ENCODE assay signal across 35 cellular contexts in the genomic region with DNA sequence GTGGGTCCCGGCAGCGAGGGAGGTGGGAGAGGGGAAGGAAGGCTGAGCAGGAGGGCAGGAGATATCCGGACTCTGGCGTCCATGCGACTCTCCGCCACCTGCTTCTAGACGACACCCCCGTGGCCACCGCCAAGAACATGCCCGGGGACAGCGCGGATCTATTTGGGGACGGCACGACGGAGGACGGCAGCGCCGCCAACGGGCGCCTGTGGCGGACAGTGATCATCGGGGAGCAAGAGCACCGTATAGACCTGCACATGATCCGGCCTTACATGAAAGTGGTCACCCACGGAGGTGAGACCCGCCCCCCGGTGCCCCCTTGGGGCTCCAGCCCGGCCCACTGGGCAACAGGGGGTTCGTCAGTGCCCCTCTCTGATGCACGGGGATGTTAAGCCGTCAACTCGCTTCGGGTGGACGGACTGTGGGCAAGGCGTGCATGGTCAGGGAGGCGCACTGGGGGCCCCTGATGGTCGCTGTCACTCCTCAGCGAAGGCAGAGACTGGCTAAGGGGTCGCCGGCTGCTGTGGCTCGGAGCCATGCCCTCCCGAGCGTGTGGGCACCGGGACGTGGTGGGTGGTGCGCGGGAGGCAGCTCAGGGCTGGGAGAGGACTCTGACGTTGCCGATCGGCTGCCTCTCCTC. TPM values are rescaled to one million over a fixed set of nuclear protein-coding genes. Genes with fewer than 3 reads are reported as not detected.
"Had no signal": no experiment of that assay in that cellular context is flagged by ENCODE, and none has a peak within 500 bp of the region (broad histone marks: within the 10 kb centered on the region; RNA-seq: fewer than 3 reads in every experiment).

No MANE protein-coding gene starts in this region.

- FAIRE-seq: colon had no signal

- H3K4me1 Mint-ChIP-seq: activated CD4-positive, alpha-beta T cell treated with anti-CD3 and anti-CD28 coated beads for 36 hours; activated CD4-positive, alpha-beta T cell treated with anti-CD3 and anti-CD28 coated beads, Interleukin-2, amount 10 ng/mL, durations not matched to agents 24 days and 14 days; activated naive CD4-positive, alpha-beta T cell treated with anti-CD3 and anti-CD28 coated beads, Interleukin-2, amount 10 ng/mL, durations not matched to agents 7 days and 5 days; activated naive CD8-positive, alpha-beta T cell treated with anti-CD3 and anti-CD28 coated beads, Interleukin-2, amount 10 ng/mL, durations not matched to agents 7 days and 5 days; T-helper 17 cell had no signal

- H3K27me3 ChIP-seq: body of pancreas, foreskin keratinocyte, heart right ventricle had no signal

- DNase-seq: activated CD4-positive, alpha-beta memory T cell treated with anti-CD3 and anti-CD28 coated beads for 36 hours; activated CD4-positive, alpha-beta T cell treated with anti-CD3 and anti-CD28 coated beads for 36 hours; activated CD4-positive, alpha-beta T cell treated with anti-CD3 and anti-CD28 coated beads, Interleukin-2, amount 10 ng/mL, durations not matched to agents 24 days and 14 days; activated CD4-positive, CD25-positive, alpha-beta regulatory T cell; activated CD4-positive, CD25-positive, alpha-beta regulatory T cell treated with anti-CD3 and anti-CD28 coated beads, Interleukin-2, amount 50 U/mL, for 72 hours; activated CD8-positive, alpha-beta memory T cell treated with anti-CD3 and anti-CD28 coated beads, Interleukin-2, amount 50 U/mL, for 48 hours; activated gamma-delta T cell; activated naive CD4-positive, alpha-beta T cell; activated naive CD4-positive, alpha-beta T cell treated with anti-CD3 and anti-CD28 coated beads, Interleukin-2, amount 10 ng/mL, durations not matched to agents 7 days and 5 days; activated naive CD8-positive, alpha-beta T cell treated with anti-CD3 and anti-CD28 coated beads, Interleukin-2, amount 10 ng/mL, durations not matched to agents 7 days and 5 days; activated T-cell treated with anti-CD3 and anti-CD28 coated beads for 4 hours; activated T-cell treated with anti-CD3 and anti-CD28 coated beads, Interleukin-2, amount 50 U/mL, for 24 hours; activated T-cell treated with anti-CD3 and anti-CD28 coated beads, Interleukin-2, amount 50 U/mL, for 72 hours; amniotic stem cell; aorta; body of pancreas; caudate nucleus; cortex of kidney; dermis blood vessel endothelial cell; effector CD4-positive, alpha-beta T cell; effector memory CD8-positive, alpha-beta T cell; erythroblast; foreskin keratinocyte; heart right ventricle; T-helper 1 cell; T-helper 17 cell; T1000; WERI-Rb-1 had no signal

- H3K27me3 Mint-ChIP-seq: activated CD4-positive, alpha-beta T cell treated with anti-CD3 and anti-CD28 coated beads, Interleukin-2, amount 10 ng/mL, durations not matched to agents 24 days and 14 days; activated naive CD4-positive, alpha-beta T cell treated with anti-CD3 and anti-CD28 coated beads, Interleukin-2, amount 10 ng/mL, durations not matched to agents 7 days and 5 days; activated naive CD8-positive, alpha-beta T cell treated with anti-CD3 and anti-CD28 coated beads, Interleukin-2, amount 10 ng/mL, durations not matched to agents 7 days and 5 days; activated T-cell treated with anti-CD3 and anti-CD28 coated beads, Interleukin-2, amount 50 U/mL, for 24 hours; T-helper 17 cell had no signal

- ATAC-seq: activated CD4-positive, alpha-beta T cell treated with anti-CD3 and anti-CD28 coated beads for 36 hours; activated naive CD4-positive, alpha-beta T cell treated with anti-CD3 and anti-CD28 coated beads, Interleukin-2, amount 50 U/mL, for 72 hours; activated T-cell treated with anti-CD3 and anti-CD28 coated beads, Interleukin-2, amount 50 U/mL, for 72 hours; body of pancreas; effector memory CD8-positive, alpha-beta T cell; foreskin keratinocyte; gastroesophageal sphincter; T-helper 17 cell had no signal

- H3K4me3 ChIP-seq: body of pancreas, esophagus muscularis mucosa, gastroesophageal sphincter, heart right ventricle had no signal

- H3K9me3 Mint-ChIP-seq: activated CD4-positive, alpha-beta T cell treated with anti-CD3 and anti-CD28 coated beads, Interleukin-2, amount 10 ng/mL, durations not matched to agents 24 days and 14 days; activated naive CD4-positive, alpha-beta T cell treated with anti-CD3 and anti-CD28 coated beads, Interleukin-2, amount 50 U/mL, for 72 hours; activated T-cell treated with anti-CD3 and anti-CD28 coated beads, Interleukin-2, amount 50 U/mL, for 24 hours; effector memory CD8-positive, alpha-beta T cell had no signal

- H3K27ac Mint-ChIP-seq: activated CD4-positive, alpha-beta memory T cell treated with anti-CD3 and anti-CD28 coated beads for 36 hours; activated CD4-positive, alpha-beta T cell treated with anti-CD3 and anti-CD28 coated beads for 36 hours; activated CD4-positive, alpha-beta T cell treated with anti-CD3 and anti-CD28 coated beads, Interleukin-2, amount 10 ng/mL, durations not matched to agents 24 days and 14 days; activated naive CD4-positive, alpha-beta T cell treated with anti-CD3 and anti-CD28 coated beads, Interleukin-2, amount 10 ng/mL, durations not matched to agents 7 days and 5 days; activated naive CD4-positive, alpha-beta T cell treated with anti-CD3 and anti-CD28 coated beads, Interleukin-2, amount 50 U/mL, for 72 hours; activated naive CD8-positive, alpha-beta T cell treated with anti-CD3 and anti-CD28 coated beads, Interleukin-2, amount 10 ng/mL, durations not matched to agents 7 days and 5 days; activated T-cell treated with anti-CD3 and anti-CD28 coated beads, Interleukin-2, amount 50 U/mL, for 24 hours; activated T-cell treated with anti-CD3 and anti-CD28 coated beads, Interleukin-2, amount 50 U/mL, for 72 hours; effector memory CD8-positive, alpha-beta T cell; T-helper 17 cell; T-helper 2 cell treated with Interferon-gamma antibody and Interleukin-4, amounts not matched to agents 5 μg/mL and 100 μg/mL, for 36 hours had no signal

- H3K27ac ChIP-seq: body of pancreas, esophagus muscularis mucosa, foreskin keratinocyte, gastroesophageal sphincter, heart right ventricle, WERI-Rb-1 had no signal

- H3K4me3 Mint-ChIP-seq: activated CD4-positive, alpha-beta memory T cell treated with anti-CD3 and anti-CD28 coated beads for 36 hours; activated CD4-positive, alpha-beta T cell treated with anti-CD3 and anti-CD28 coated beads for 36 hours; activated CD4-positive, alpha-beta T cell treated with anti-CD3 and anti-CD28 coated beads, Interleukin-2, amount 10 ng/mL, durations not matched to agents 24 days and 14 days; activated naive CD4-positive, alpha-beta T cell treated with anti-CD3 and anti-CD28 coated beads, Interleukin-2, amount 10 ng/mL, durations not matched to agents 7 days and 5 days; activated naive CD8-positive, alpha-beta T cell treated with anti-CD3 and anti-CD28 coated beads, Interleukin-2, amount 10 ng/mL, durations not matched to agents 7 days and 5 days; activated T-cell treated with anti-CD3 and anti-CD28 coated beads, Interleukin-2, amount 50 U/mL, for 24 hours; activated T-cell treated with anti-CD3 and anti-CD28 coated beads, Interleukin-2, amount 50 U/mL, for 72 hours; effector memory CD8-positive, alpha-beta T cell; T-helper 2 cell treated with Interferon-gamma antibody and Interleukin-4, amounts not matched to agents 5 μg/mL and 100 μg/mL, for 36 hours had no signal

- H3K4me1 ChIP-seq: body of pancreas, esophagus muscularis mucosa, foreskin keratinocyte, gastroesophageal sphincter, heart right ventricle had no signal

- H3K36me3 Mint-ChIP-seq: activated CD4-positive, alpha-beta memory T cell treated with anti-CD3 and anti-CD28 coated beads for 36 hours; activated naive CD4-positive, alpha-beta T cell treated with anti-CD3 and anti-CD28 coated beads, Interleukin-2, amount 10 ng/mL, durations not matched to agents 7 days and 5 days; activated naive CD4-positive, alpha-beta T cell treated with anti-CD3 and anti-CD28 coated beads, Interleukin-2, amount 50 U/mL, for 72 hours; activated naive CD8-positive, alpha-beta T cell treated with anti-CD3 and anti-CD28 coated beads, Interleukin-2, amount 10 ng/mL, durations not matched to agents 7 days and 5 days had no signal

- H3K36me3 ChIP-seq: esophagus muscularis mucosa, gastroesophageal sphincter, heart right ventricle had no signal

RNA-seq across cellular contexts. Expression of gene NMRK2, which starts 25.1 kb away (rescaled TPM):
- total RNA-seq: activated CD4-positive, alpha-beta memory T cell treated with anti-CD3 and anti-CD28 coated beads for 36 hours; activated CD4-positive, alpha-beta T cell treated with anti-CD3 and anti-CD28 coated beads for 36 hours; activated CD4-positive, alpha-beta T cell treated with anti-CD3 and anti-CD28 coated beads, Interleukin-2, amount 10 ng/mL, durations not matched to agents 24 days and 14 days; activated naive CD4-positive, alpha-beta T cell treated with anti-CD3 and anti-CD28 coated beads, Interleukin-2, amount 50 U/mL, for 72 hours; activated naive CD8-positive, alpha-beta T cell treated with anti-CD3 and anti-CD28 coated beads, Interleukin-2, amount 10 ng/mL, durations not matched to agents 7 days and 5 days; activated T-cell treated with anti-CD3 and anti-CD28 coated beads, Interleukin-2, amount 50 U/mL, for 72 hours; body of pancreas; chondrocyte; dermis blood vessel endothelial cell; foreskin keratinocyte; glomerular endothelial cell; T-helper 17 cell had no signal
- polyA plus RNA-seq: foreskin keratinocyte had no signal

RNA-seq across cellular contexts. Expression of gene ATCAY, which starts 27.3 kb away (rescaled TPM):
- total RNA-seq: activated CD4-positive, alpha-beta memory T cell treated with anti-CD3 and anti-CD28 coated beads for 36 hours; activated CD4-positive, alpha-beta T cell treated with anti-CD3 and anti-CD28 coated beads, Interleukin-2, amount 10 ng/mL, durations not matched to agents 24 days and 14 days; activated naive CD8-positive, alpha-beta T cell treated with anti-CD3 and anti-CD28 coated beads, Interleukin-2, amount 10 ng/mL, durations not matched to agents 7 days and 5 days; aorta; chondrocyte; dermis blood vessel endothelial cell; foreskin keratinocyte; glomerular endothelial cell; heart right ventricle had no signal
- polyA plus RNA-seq: aorta, foreskin keratinocyte, heart right ventricle had no signal

RNA-seq across cellular contexts. Expression of gene ZFR2, which starts 38.9 kb away (rescaled TPM):
- total RNA-seq: activated CD4-positive, alpha-beta T cell treated with anti-CD3 and anti-CD28 coated beads, Interleukin-2, amount 10 ng/mL, durations not matched to agents 24 days and 14 days; aorta; body of pancreas; chondrocyte; foreskin keratinocyte had no signal
- polyA plus RNA-seq: aorta, heart right ventricle had no signal
